Comparison of ENCODE assay signal across 10 cellular contexts in genomic region chr17:59643159-59643857, GRCh38. TPM values are rescaled to one million over a fixed set of nuclear protein-coding genes. Genes with fewer than 3 reads are reported as not detected.
DNase-seq lines count a peak whose midpoint lies in the region; ATAC-seq and TF ChIP-seq lines count a peak whose summit lies in the region.
"Had no signal": no experiment of that assay in that cellular context is flagged by ENCODE, and none has a peak within 500 bp of the region (broad histone marks: within the 10 kb centered on the region; RNA-seq: fewer than 3 reads in every experiment).

No MANE protein-coding gene starts in this region.

- DNase-seq in A172 (ENCODE audit: low spot score) = peak; percentile 37
- DNase-seq in H7 = peak; percentile 11
- no peak for DNase-seq in activated B cell treated with CpG ODN at 0.5 μM for 24 hours
- peak; percentile 57 for DNase-seq in kidney tubule cell (ENCODE audit: low spot score)
- DNase-seq in AML-193 (lab: John Stamatoyannopoulos, UW) = no peak
- no peak for DNase-seq in DMS79 (lab: John Stamatoyannopoulos, UW)
- no peak for DNase-seq in NCI-H1417 (lab: John Stamatoyannopoulos, UW)
- DNase-seq: anterior cingulate cortex, DND-41 had no signal

- ATAC-seq in activated B cell treated with CpG ODN at 0.5 μM for 24 hours (ENCODE audit: low read depth) (peak; percentile 41), GM18520 (IDR thresholded peaks at IDR 0.05; ENCODE audit: unreplicated experiment) (no peak)

- no peaks in the 10 kb centered on the region for H3K27me3 ChIP-seq in H7 (ENCODE audit: control insufficient read depth, insufficient read depth, low read length)

- CTCF ChIA-PET in activated B cell treated with CpG ODN at 0.5 μM for 24 hours (lab: Charles Lee) = interaction anchor here (0.9 to 1.1 kb wide), 3 partner anchors 24 to 36 kb away, joined by 3 read pairs; no protein-coding TSS in a partner anchor

- H3K4me3 Mint-ChIP-seq in activated B cell treated with CpG ODN at 0.5 μM for 24 hours = peak overlapping the region; percentile 21

- no peak overlapping the region for H3K4me3 ChIP-seq in H7 (ENCODE audit: insufficient read depth, low read depth, low read length)

- no peaks in the 10 kb centered on the region for H3K36me3 ChIP-seq in H7 (replicated peaks; ENCODE audit: control insufficient read depth, insufficient read depth, low read length)

- intact Hi-C loops in activated B cell treated with CpG ODN at 0.5 μM for 24 hours (cut with micrococcal nuclease) = no loop called here

- H3K27ac Mint-ChIP-seq in activated B cell treated with CpG ODN at 0.5 μM for 24 hours = peak overlapping the region; percentile 67

- H3K4me1 Mint-ChIP-seq in activated B cell treated with CpG ODN at 0.5 μM for 24 hours = peaks cover 70% of the 10 kb centered on the region

- no peak for TF ChIP-seq CTCF in activated B cell treated with CpG ODN at 0.5 μM for 24 hours (IDR thresholded peaks at IDR 0.05)

- H3K27me3 Mint-ChIP-seq in activated B cell treated with CpG ODN at 0.5 μM for 24 hours = no peaks in the 10 kb centered on the region

- H3K9me3 Mint-ChIP-seq in activated B cell treated with CpG ODN at 0.5 μM for 24 hours = no peaks in the 10 kb centered on the region

- H3K36me3 Mint-ChIP-seq in activated B cell treated with CpG ODN at 0.5 μM for 24 hours (ENCODE audit: low read depth) = peaks cover 35% of the 10 kb centered on the region

- POLR2A ChIA-PET in activated B cell treated with CpG ODN at 0.5 μM for 24 hours (lab: Charles Lee) = interaction anchor here (0.5 to 4.2 kb wide), 5 partner anchors 16 to 42 kb away, joined by 3 to 116 read pairs (median 4); partner anchors contain the start of gene CLTC

RNA-seq across cellular contexts. Expression of gene CLTC, which starts 23.6 kb away (rescaled TPM):
- total RNA-seq in A172 (2014; rRNA removed; shearing (Covaris generic)) = 362 and 373 TPM in 2 replicates
- total RNA-seq in H7 (2014; rRNA removed; shearing (Covaris generic)) = 202 and 214 TPM in 2 replicates
- total RNA-seq in activated B cell treated with CpG ODN at 0.5 μM for 24 hours = 148 and 189 TPM in 2 replicates

Comparison
In these comparisons a context has a peak if more than half of its experiments do, and no peak if none do; other contexts are left out.
1. DNase-seq: peak in A172 (single experiment), H7 (single experiment) and kidney tubule cell (single experiment); none in activated B cell treated with CpG ODN at 0.5 μM for 24 hours (single experiment), AML-193 (0 of 2), DMS79 (single experiment) and NCI-H1417 (0 of 3).